In genomic region chr19:39126593-39127187, GRCh38 we compare ENCODE assay signal across 9 cellular contexts. TPM values are rescaled to one million over a fixed set of nuclear protein-coding genes. Genes with fewer than 3 reads are reported as not detected.
DNase-seq lines count a peak whose midpoint lies in the region; ATAC-seq and TF ChIP-seq lines count a peak whose summit lies in the region.
"Had no signal": no experiment of that assay in that cellular context is flagged by ENCODE, and none has a peak within 500 bp of the region (broad histone marks: within the 10 kb centered on the region; RNA-seq: fewer than 3 reads in every experiment).

No MANE protein-coding gene starts in this region.

- H3K27me3 ChIP-seq in colonic mucosa (no peaks in the 10 kb centered on the region), mucosa of stomach (ENCODE audit: control insufficient read depth, insufficient read depth, low read length) (no peaks in the 10 kb centered on the region)

- no peak for TF ChIP-seq CTCF in NB4 (IDR thresholded peaks at IDR 0.05; ENCODE audit: low read depth, low read length)
- TF ChIP-seq CTCF in colonic mucosa (IDR thresholded peaks at IDR 0.05): no peak

- H3K4me3 ChIP-seq in NB4 (ENCODE audit: low read depth, low read length): peak overlapping the region; percentile 64
- H3K4me3 ChIP-seq in colonic mucosa: peak overlapping the region; percentile 79
- H3K4me3 ChIP-seq in mucosa of stomach (ENCODE audit: low read length): peak overlapping the region; percentile 45

- no peaks in the 10 kb centered on the region for H3K36me3 ChIP-seq in colonic mucosa
- H3K36me3 ChIP-seq in mucosa of stomach (ENCODE audit: control insufficient read depth, insufficient read depth, low read length): no peaks in the 10 kb centered on the region

- H3K9me3 ChIP-seq in colonic mucosa (no peaks in the 10 kb centered on the region), mucosa of stomach (ENCODE audit: control insufficient read depth, low read length) (no peaks in the 10 kb centered on the region)

- peak overlapping the region; percentile 92 for H3K27ac ChIP-seq in colonic mucosa

- TF ChIP-seq POLR2A in NB4 (IDR thresholded peaks at IDR 0.05; ENCODE audit: extremely low read depth, insufficient read length): no peak

- DNase-seq in DMS53 treated with DMSO at 0.1 percent for 48 hours (lab: John Stamatoyannopoulos, UW; ENCODE audit: unreplicated experiment): peak; percentile 92
- DNase-seq in NB4 (ENCODE audit: low read depth): no peak
- peak; percentile 84 for DNase-seq in colonic mucosa
- DNase-seq in SKM-1 (lab: John Stamatoyannopoulos, UW; ENCODE audit: unreplicated experiment): no peak

- H3K4me1 ChIP-seq in colonic mucosa: peaks cover 15% of the 10 kb centered on the region
- H3K4me1 ChIP-seq in mucosa of stomach (ENCODE audit: control insufficient read depth, insufficient read depth, low read length): peaks cover 51% of the 10 kb centered on the region

- intact Hi-C loops in colonic mucosa (cut with DNase I): no loop called here

- no peak for ATAC-seq in GM21526 (IDR thresholded peaks at IDR 0.05; ENCODE audit: low FRiP score, unreplicated experiment)
- no peak for ATAC-seq in GM18867 (IDR thresholded peaks at IDR 0.05; ENCODE audit: unreplicated experiment)
- ATAC-seq in GM18502 (IDR thresholded peaks at IDR 0.05; ENCODE audit: poor library complexity, unreplicated experiment): no peak

- H3K9ac ChIP-seq in colonic mucosa (ENCODE audit: low read depth in 2 of 2, low read length in 2 of 2) (peak overlapping the region; percentile 67 to 72), mucosa of stomach (ENCODE audit: low read length) (peak overlapping the region; percentile 41)

RNA-seq across cellular contexts. Expression of gene PAK4, which starts 1.1 kb away (rescaled TPM):
- 100 to 1,000 TPM in 1 of 2 donors, 10 to 100 TPM in 1; 85.5 to 127 TPM for total RNA-seq in colonic mucosa

RNA-seq across cellular contexts. Expression of gene ACP7, which starts 42.5 kb away (rescaled TPM):
- not detected for total RNA-seq in colonic mucosa
- total RNA-seq: subcutaneous adipose tissue had no signal

Comparison
In these comparisons a context has a peak if more than half of its experiments do, and no peak if none do; other contexts are left out.
1. DNase-seq: peak in DMS53 treated with DMSO at 0.1 percent for 48 hours (single experiment) and colonic mucosa (single experiment); none in NB4 (single experiment) and SKM-1 (single experiment).
2. Peak in every context shown above with its lines, with median percentiles within 50 percentile points of each other: H3K4me3 ChIP-seq.